9 cellular contexts compared by ENCODE assay signal in genomic region chr1:51234721-51235425, GRCh38. TPM values are rescaled to one million over a fixed set of nuclear protein-coding genes. Genes with fewer than 3 reads are reported as not detected.
DNase-seq lines count a peak whose midpoint lies in the region; ATAC-seq, FAIRE-seq and TF ChIP-seq lines count a peak whose summit lies in the region.
"Had no signal": no experiment of that assay in that cellular context is flagged by ENCODE, and none has a peak within 500 bp of the region (broad histone marks: within the 10 kb centered on the region; RNA-seq: fewer than 3 reads in every experiment).

No MANE protein-coding gene starts in this region.

- H3K36me3 Mint-ChIP-seq in activated naive CD4-positive, alpha-beta T cell treated with anti-CD3 and anti-CD28 coated beads, Interleukin-2, amount 10 ng/mL, durations not matched to agents 7 days and 5 days = no peaks in the 10 kb centered on the region

- H3K4me1 ChIP-seq in heart right ventricle = peaks cover 0 to 42% (median 27%) of the 10 kb centered on the region in 9 donors

- DNase-seq in EH (ENCODE audit: low read depth) (peak; percentile 77), LNCaP clone FGC (ENCODE audit: low read depth) (peak; percentile 59), RCC 7860 (ENCODE audit: low spot score) (peak; percentile 97), heart right ventricle (peak; percentile 44 to 59), retina (peak; percentile 40), KG1 (lab: John Stamatoyannopoulos, UW) (no peak)
- DNase-seq in activated naive CD4-positive, alpha-beta T cell treated with anti-CD3 and anti-CD28 coated beads, Interleukin-2, amount 10 ng/mL, durations not matched to agents 7 days and 5 days = no peak

- H3K27ac ChIP-seq in heart right ventricle = peak overlapping the region in 9 of 10 donors; percentile 93 to 98 (median 97)

- H3K9me3 ChIP-seq in heart right ventricle = no peaks in the 10 kb centered on the region

- TF ChIP-seq CTCF in LNCaP clone FGC (IDR thresholded peaks at IDR 0.05; ENCODE audit: control insufficient read depth, extremely low read depth, insufficient read depth) (no peak), heart right ventricle (IDR thresholded peaks at IDR 0.05) (no peak)

- H3K27me3 ChIP-seq in heart right ventricle = no peaks in the 10 kb centered on the region

- peaks cover 6% of the 10 kb centered on the region for H3K27me3 Mint-ChIP-seq in activated naive CD4-positive, alpha-beta T cell treated with anti-CD3 and anti-CD28 coated beads, Interleukin-2, amount 10 ng/mL, durations not matched to agents 7 days and 5 days

- H3K4me1 Mint-ChIP-seq in activated naive CD4-positive, alpha-beta T cell treated with anti-CD3 and anti-CD28 coated beads, Interleukin-2, amount 10 ng/mL, durations not matched to agents 7 days and 5 days = peaks cover 21% of the 10 kb centered on the region

- intact Hi-C loops in heart right ventricle (cut with DNase I) = loop anchor here in 4 of 10 donors (5.0 to 10.0 kb wide), 2 partner anchors 60 to 62 kb away; no protein-coding TSS in a partner anchor

- peak overlapping the region; percentile 83 for H3K27ac Mint-ChIP-seq in activated naive CD4-positive, alpha-beta T cell treated with anti-CD3 and anti-CD28 coated beads, Interleukin-2, amount 10 ng/mL, durations not matched to agents 7 days and 5 days

- H3K4me3 Mint-ChIP-seq in activated naive CD4-positive, alpha-beta T cell treated with anti-CD3 and anti-CD28 coated beads, Interleukin-2, amount 10 ng/mL, durations not matched to agents 7 days and 5 days = peak overlapping the region; percentile 83

- H3K4me3 ChIP-seq in LNCaP clone FGC (ENCODE audit: low read depth, low read length) (peak overlapping the region; percentile 97), heart right ventricle (peak overlapping the region in 3 of 10 donors; percentile 78 to 96 (median 91))

- H3K36me3 ChIP-seq in heart right ventricle = no peaks in the 10 kb centered on the region

- peak; percentile 60 for ATAC-seq in GM21825 (IDR thresholded peaks at IDR 0.05; ENCODE audit: unreplicated experiment)
- peak in 1 of 8 donors; percentile 19 for ATAC-seq in heart right ventricle

- CTCF ChIA-PET in activated naive CD4-positive, alpha-beta T cell treated with anti-CD3 and anti-CD28 coated beads, Interleukin-2, amount 10 ng/mL, durations not matched to agents 7 days and 5 days (lab: Charles Lee) = interaction anchor here (1.0 to 1.4 kb wide), 4 partner anchors 20 to 62 kb away, joined by 3 to 5 read pairs (median 4); no protein-coding TSS in a partner anchor

- FAIRE-seq in RCC 7860 (lab: Jason Lieb, UNC) = peak; percentile 95
- FAIRE-seq: TTC549 had no signal

- WGBS in heart right ventricle, 2 donors = 68 to 73% methylated on average over 8 of the region's 8 CpGs

- H3K9me3 Mint-ChIP-seq in activated naive CD4-positive, alpha-beta T cell treated with anti-CD3 and anti-CD28 coated beads, Interleukin-2, amount 10 ng/mL, durations not matched to agents 7 days and 5 days = no peaks in the 10 kb centered on the region

RNA-seq across cellular contexts. Expression of gene RNF11, which starts 1.2 kb away (rescaled TPM):
- 100 to 1,000 TPM; 107 to 157 (median 115) TPM for total RNA-seq in heart right ventricle
- polyA plus RNA-seq in heart right ventricle = 10 to 100 TPM; 33.5 to 69.6 TPM

Comparison
In these comparisons a context has a peak if more than half of its experiments do, and no peak if none do; other contexts are left out.
1. DNase-seq: peak in EH (single experiment), LNCaP clone FGC (single experiment), RCC 7860 (single experiment), heart right ventricle (2 of 2) and retina (single experiment); none in activated naive CD4-positive, alpha-beta T cell treated with anti-CD3 and anti-CD28 coated beads, Interleukin-2, amount 10 ng/mL, durations not matched to agents 7 days and 5 days (single experiment) and KG1 (single experiment).